In genomic region chr7:41147651-41148360, GRCh38 we compare ENCODE assay signal across 20 cellular contexts.
DNase-seq lines count a peak whose midpoint lies in the region; FAIRE-seq and TF ChIP-seq lines count a peak whose summit lies in the region.
"Had no signal": no experiment of that assay in that cellular context is flagged by ENCODE, and none has a peak within 500 bp of the region (broad histone marks: within the 10 kb centered on the region; RNA-seq: fewer than 3 reads in every experiment).

No MANE protein-coding gene starts in this region.

- intact Hi-C loops in mammary epithelial cell (cut with micrococcal nuclease) (loop anchor here (1.0 kb wide), 7 partner anchors 31 to 555 kb away; partner anchors contain the start of gene INHBA), kidney (cut with DNase I) (no loop called here), uterus (cut with DNase I; ENCODE audit: low total_unique reads) (no loop called here), sigmoid colon (cut with DNase I) (no loop called here)

- TF ChIP-seq POLR2A in uterus (IDR thresholded peaks at IDR 0.05) (no peak), sigmoid colon (IDR thresholded peaks at IDR 0.05) (no peak)

- in situ Hi-C loops in mammary epithelial cell (cut with MboI; ENCODE audit: low sequenced_read_pairs in 2 of 2): no loop called here

- no peaks in the 10 kb centered on the region for H3K79me2 ChIP-seq in mammary epithelial cell (ENCODE audit: insufficient read depth, low read length)

- H3K9me3 ChIP-seq in mammary epithelial cell (replicated peaks; ENCODE audit: insufficient read depth, low read length): peaks cover 3% of the 10 kb centered on the region
- H3K9me3 ChIP-seq in kidney (ENCODE audit: control insufficient read depth in 1 of 2, low read length in 2 of 2): no peaks in the 10 kb centered on the region
- H3K9me3 ChIP-seq in uterus: no peaks in the 10 kb centered on the region
- no peaks in the 10 kb centered on the region for H3K9me3 ChIP-seq in sigmoid colon
- H3K9me3 ChIP-seq: BE2C had no signal

- CTCF ChIA-PET in mammary epithelial cell (lab: Charles Lee; ENCODE audit: low non-redundant PET): no interaction called here

- 90% methylated on average over 3 of the region's 3 CpGs for WGBS in mammary epithelial cell (ENCODE audit: low coverage, missing lambda C conversion rate)
- WGBS in sigmoid colon, 2 donors: 83 to 85% methylated on average over 3 of the region's 3 CpGs

- H3K27me3 ChIP-seq in mammary epithelial cell (ENCODE audit: insufficient read depth, low read length) (no peaks in the 10 kb centered on the region), uterus (no peaks in the 10 kb centered on the region), sigmoid colon (no peaks in the 10 kb centered on the region)
- H3K27me3 ChIP-seq: BE2C had no signal

- dilution Hi-C loops in mammary epithelial cell (cut with HindIII; ENCODE audit: low sequenced_read_pairs): no loop called here

- H3K27ac ChIP-seq in mammary epithelial cell (ENCODE audit: insufficient read depth, low read depth, low read length): peak overlapping the region; percentile 99
- no peak overlapping the region for H3K27ac ChIP-seq in kidney (ENCODE audit: low read depth in 2 of 2, low read length in 2 of 2)
- peak overlapping the region; percentile 64 to 76 for H3K27ac ChIP-seq in uterus
- no peak overlapping the region for H3K27ac ChIP-seq in sigmoid colon

- TF ChIP-seq CTCF in mammary epithelial cell (conservative IDR thresholded peaks at IDR 0.05 in 1 of 2, IDR thresholded peaks at IDR 0.05 in 1 of 2; ENCODE audit: extremely low read depth in 1 of 2, insufficient read depth in 1 of 2, low read depth in 1 of 2, low read length in 2 of 2) (no peak), kidney (IDR thresholded peaks at IDR 0.05; ENCODE audit: borderline replicate concordance, extremely low read depth, insufficient read depth) (no peak), uterus (IDR thresholded peaks at IDR 0.05) (no peak), sigmoid colon (IDR thresholded peaks at IDR 0.05) (no peak)

- FAIRE-seq in kidney (lab: Jason Lieb, UNC): no peak
- FAIRE-seq: endothelial cell of umbilical vein had no signal

- no peaks in the 10 kb centered on the region for H4K20me1 ChIP-seq in mammary epithelial cell (ENCODE audit: insufficient read depth, low read length)

- H2AFZ ChIP-seq in mammary epithelial cell (ENCODE audit: low read depth, low read length): no peak overlapping the region

- peak overlapping the region; percentile 72 for H3K4me2 ChIP-seq in mammary epithelial cell (ENCODE audit: insufficient read depth, low read depth, low read length)

- H3K4me1 ChIP-seq in mammary epithelial cell (ENCODE audit: insufficient read depth, low read length) (peaks cover 53% of the 10 kb centered on the region), kidney (ENCODE audit: control insufficient read depth in 1 of 2, insufficient read depth in 1 of 2, low read depth in 1 of 2, low read length in 2 of 2) (no peaks in the 10 kb centered on the region), uterus (peaks cover 0 to 6% of the 10 kb centered on the region in 2 donors), sigmoid colon (no peaks in the 10 kb centered on the region)
- H3K4me1 ChIP-seq: BE2C had no signal

- TF ChIP-seq EP300 in sigmoid colon (IDR thresholded peaks at IDR 0.05): no peak

- DNase-seq in NCI-H82 treated with DMSO at 0.1 percent for 48 hours (lab: John Stamatoyannopoulos, UW; ENCODE audit: unreplicated experiment) (peak; percentile 10), mammary epithelial cell (no peak), kidney (peak; percentile 29), uterus (peak; percentile 21 to 50), sigmoid colon (no peak), D341Med (ENCODE audit: low spot score) (no peak), NCI-H2029 (lab: John Stamatoyannopoulos, UW) (no peak)
- DNase-seq: activated CD4-positive, alpha-beta T cell treated with anti-CD3 and anti-CD28 coated beads, Interleukin-2, amount 50 U/mL, for 1 hour; activated CD8-positive, alpha-beta memory T cell treated with anti-CD3 and anti-CD28 coated beads, Interleukin-2, amount 50 U/mL, for 4 hours; activated effector memory CD4-positive, alpha-beta T cell treated with anti-CD3 and anti-CD28 coated beads, Interleukin-2, amount 50 U/mL, for 16 hours; BE2C; COR-L47; H7; left cardiac atrium; NCI-H526 treated with DMSO at 0.1 percent for 48 hours; posterior cingulate gyrus; Right ventricle myocardium superior; stimulated activated naive CD8-positive, alpha-beta T cell treated with anti-CD3 and anti-CD28 coated beads, Interleukin-15, Interleukin-2, amounts not matched to agents 100 U/mL and 50 U/mL, for 24 hours; trophoblast cell had no signal

- no peaks in the 10 kb centered on the region for H3K36me3 ChIP-seq in mammary epithelial cell (ENCODE audit: insufficient read depth, low read length)
- H3K36me3 ChIP-seq in kidney (ENCODE audit: control insufficient read depth in 1 of 2, insufficient read depth in 2 of 2, low read length in 2 of 2): no peaks in the 10 kb centered on the region
- H3K36me3 ChIP-seq in uterus: no peaks in the 10 kb centered on the region
- no peaks in the 10 kb centered on the region for H3K36me3 ChIP-seq in sigmoid colon
- H3K36me3 ChIP-seq: BE2C had no signal

- H3K9ac ChIP-seq in mammary epithelial cell (ENCODE audit: insufficient read depth, low read length) (peak overlapping the region; percentile 90), kidney (ENCODE audit: low read length in 2 of 2) (no peak overlapping the region)

- H3K4me3 ChIP-seq in mammary epithelial cell (replicated peaks in 1 of 3; ENCODE audit: insufficient read depth in 1 of 3, low read depth in 2 of 3, low read length in 3 of 3) (no peak overlapping the region), kidney (ENCODE audit: low read length in 2 of 2) (no peak overlapping the region), uterus (no peak overlapping the region), sigmoid colon (no peak overlapping the region)

- BruUV-seq in mammary epithelial cell (replicated peaks; lab: Mats Ljungman, UMichigan): TSS peak; percentile 93

Comparison
In these comparisons a context has a peak if more than half of its experiments do, and no peak if none do; other contexts are left out.
1. DNase-seq: peak in NCI-H82 treated with DMSO at 0.1 percent for 48 hours (single experiment), kidney (single experiment) and uterus (2 of 2); none in mammary epithelial cell (single experiment), sigmoid colon (single experiment), D341Med (single experiment) and NCI-H2029 (single experiment).
2. H3K27ac ChIP-seq: peak in mammary epithelial cell (single experiment) and uterus (2 of 2); none in kidney (0 of 2) and sigmoid colon (0 of 4).